In genomic region chr19:14530505-14530904, GRCh38 we compare ENCODE assay signal across 9 cellular contexts. TPM values are rescaled to one million over a fixed set of nuclear protein-coding genes. Genes with fewer than 3 reads are reported as not detected.
A peak's percentile ranks its signal among the peaks of the same experiment; 100 is the strongest.
DNase-seq lines count a peak whose midpoint lies in the region; ATAC-seq and TF ChIP-seq lines count a peak whose summit lies in the region.
"Had no signal": no experiment of that assay in that cellular context is flagged by ENCODE, and none has a peak within 500 bp of the region (broad histone marks: within the 10 kb centered on the region; RNA-seq: fewer than 3 reads in every experiment).

No MANE protein-coding gene starts in this region.

- no peak for TF ChIP-seq EP300 in gastroesophageal sphincter (IDR thresholded peaks at IDR 0.05)

- 65 to 72% methylated on average over 3 of the region's 3 CpGs for WGBS in gastroesophageal sphincter (ENCODE audit: low coverage in 1 of 2), 2 donors

- H3K27ac ChIP-seq in WERI-Rb-1 (no peak overlapping the region; the same call in 1 of the 2 replicates), gastroesophageal sphincter (peak overlapping the region in 2 of 4 donors; percentile 95 to 96)

- H3K4me1 Mint-ChIP-seq in T-helper 1 cell treated with Interleukin-12 subunit alpha and Interleukin-12 subunit beta and Interleukin-4 antibody, amounts not matched to agents 30 μg/mL and 1 μg/mL, for 36 hours (ENCODE audit: low read depth), result peaks cover 20% of the 10 kb centered on the region
- peaks cover 6 to 27% of the 10 kb centered on the region in 2 donors for H3K4me1 Mint-ChIP-seq in stimulated activated naive B cell treated with anti-CD40 and anti-IgM and Interleukin-4, amounts not matched to agents 10 μg/mL and 1 μg/mL and 100 μg/mL, for 72 hours

- H3K9me3 Mint-ChIP-seq in T-helper 1 cell treated with Interleukin-12 subunit alpha and Interleukin-12 subunit beta and Interleukin-4 antibody, amounts not matched to agents 30 μg/mL and 1 μg/mL, for 36 hours, result no peaks in the 10 kb centered on the region
- H3K9me3 Mint-ChIP-seq in stimulated activated naive B cell treated with anti-CD40 and anti-IgM and Interleukin-4, amounts not matched to agents 10 μg/mL and 1 μg/mL and 100 μg/mL, for 72 hours, result no peaks in the 10 kb centered on the region

- H3K27me3 ChIP-seq in WERI-Rb-1 (ENCODE audit: insufficient read depth, low read depth, severe bottlenecking), result no peaks in the 10 kb centered on the region
- H3K27me3 ChIP-seq in gastroesophageal sphincter, result no peaks in the 10 kb centered on the region

- peak overlapping the region; percentile 92 for H3K4me3 Mint-ChIP-seq in T-helper 1 cell treated with Interleukin-12 subunit alpha and Interleukin-12 subunit beta and Interleukin-4 antibody, amounts not matched to agents 30 μg/mL and 1 μg/mL, for 36 hours
- H3K4me3 Mint-ChIP-seq in stimulated activated naive B cell treated with anti-CD40 and anti-IgM and Interleukin-4, amounts not matched to agents 10 μg/mL and 1 μg/mL and 100 μg/mL, for 72 hours, result peak overlapping the region; percentile 9 to 52

- peaks cover 6% of the 10 kb centered on the region for H3K36me3 Mint-ChIP-seq in T-helper 1 cell treated with Interleukin-12 subunit alpha and Interleukin-12 subunit beta and Interleukin-4 antibody, amounts not matched to agents 30 μg/mL and 1 μg/mL, for 36 hours (ENCODE audit: low read depth)
- peaks cover 0 to 1% of the 10 kb centered on the region in 2 donors for H3K36me3 Mint-ChIP-seq in stimulated activated naive B cell treated with anti-CD40 and anti-IgM and Interleukin-4, amounts not matched to agents 10 μg/mL and 1 μg/mL and 100 μg/mL, for 72 hours

- TF ChIP-seq POLR2A in gastroesophageal sphincter (IDR thresholded peaks at IDR 0.05), result no peak

- H3K9me3 ChIP-seq in WERI-Rb-1 (ENCODE audit: severe bottlenecking), result no peaks in the 10 kb centered on the region
- no peaks in the 10 kb centered on the region for H3K9me3 ChIP-seq in gastroesophageal sphincter

- TF ChIP-seq CTCF in WERI-Rb-1 (IDR thresholded peaks at IDR 0.05; ENCODE audit: low read depth, low read length), result no peak
- no peak for TF ChIP-seq CTCF in gastroesophageal sphincter (IDR thresholded peaks at IDR 0.05)

- ATAC-seq in gastroesophageal sphincter, result no peak
- ATAC-seq in stimulated activated naive B cell treated with anti-CD40 and anti-IgM and Interleukin-4, amounts not matched to agents 10 μg/mL and 1 μg/mL and 100 μg/mL, for 72 hours (replicated peaks), result no peak
- no peak for ATAC-seq in HG02885 (IDR thresholded peaks at IDR 0.05; ENCODE audit: poor library complexity, unreplicated experiment)
- ATAC-seq in HG02610 (IDR thresholded peaks at IDR 0.05; ENCODE audit: unreplicated experiment), result no peak

- H3K4me3 ChIP-seq in WERI-Rb-1 (ENCODE audit: low read depth, low read length) (peak overlapping the region; percentile 73), gastroesophageal sphincter (peak overlapping the region; percentile 36 to 82)

- peak overlapping the region; percentile 9 for H3K27ac Mint-ChIP-seq in T-helper 1 cell treated with Interleukin-12 subunit alpha and Interleukin-12 subunit beta and Interleukin-4 antibody, amounts not matched to agents 30 μg/mL and 1 μg/mL, for 36 hours
- H3K27ac Mint-ChIP-seq in stimulated activated naive B cell treated with anti-CD40 and anti-IgM and Interleukin-4, amounts not matched to agents 10 μg/mL and 1 μg/mL and 100 μg/mL, for 72 hours, result no peak overlapping the region

- no peaks in the 10 kb centered on the region for H3K27me3 Mint-ChIP-seq in T-helper 1 cell treated with Interleukin-12 subunit alpha and Interleukin-12 subunit beta and Interleukin-4 antibody, amounts not matched to agents 30 μg/mL and 1 μg/mL, for 36 hours (ENCODE audit: low read depth)
- no peaks in the 10 kb centered on the region for H3K27me3 Mint-ChIP-seq in stimulated activated naive B cell treated with anti-CD40 and anti-IgM and Interleukin-4, amounts not matched to agents 10 μg/mL and 1 μg/mL and 100 μg/mL, for 72 hours

- H3K4me1 ChIP-seq in gastroesophageal sphincter, result peaks cover 0 to 37% (median 10%) of the 10 kb centered on the region in 3 donors

- DNase-seq in T-helper 1 cell, result no peak
- no peak for DNase-seq in WERI-Rb-1
- no peak for DNase-seq in stimulated activated naive B cell treated with anti-CD40 and anti-IgM and Interleukin-4, amounts not matched to agents 10 μg/mL and 1 μg/mL and 100 μg/mL, for 72 hours
- DNase-seq in NCI-H2107 (lab: John Stamatoyannopoulos, UW), result no peak

- peaks cover 21% of the 10 kb centered on the region for H3K36me3 ChIP-seq in WERI-Rb-1
- peaks cover 0 to 5% of the 10 kb centered on the region in 2 donors for H3K36me3 ChIP-seq in gastroesophageal sphincter

RNA-seq across cellular contexts. Expression of gene TECR, which starts 1.1 kb away (rescaled TPM):
- total RNA-seq in gastroesophageal sphincter, result 10 to 100 TPM; 21.3 to 27.2 (median 24.3) TPM

RNA-seq across cellular contexts. Expression of gene DNAJB1, which starts 12.3 kb away (rescaled TPM):
- 10 to 100 TPM; 59.3 to 72.8 (median 68.2) TPM for total RNA-seq in gastroesophageal sphincter

RNA-seq across cellular contexts. Expression of gene GIPC1, which starts 34.6 kb away (rescaled TPM):
- 100 to 1,000 TPM in 1 of 4 donors, 10 to 100 TPM in 3; 63.8 to 115 (median 78.3) TPM for total RNA-seq in gastroesophageal sphincter

RNA-seq across cellular contexts. Expression of gene NDUFB7, which starts 41.4 kb away (rescaled TPM):
- 100 to 1,000 TPM; 251 to 393 (median 330) TPM for total RNA-seq in gastroesophageal sphincter

RNA-seq across cellular contexts. Expression of gene CLEC17A, which starts 52.4 kb away (rescaled TPM):
- total RNA-seq in gastroesophageal sphincter, result not detected
- total RNA-seq: RPMI7951 had no signal
